Comparison of ENCODE assay signal across 1 cellular context in the genomic region with DNA sequence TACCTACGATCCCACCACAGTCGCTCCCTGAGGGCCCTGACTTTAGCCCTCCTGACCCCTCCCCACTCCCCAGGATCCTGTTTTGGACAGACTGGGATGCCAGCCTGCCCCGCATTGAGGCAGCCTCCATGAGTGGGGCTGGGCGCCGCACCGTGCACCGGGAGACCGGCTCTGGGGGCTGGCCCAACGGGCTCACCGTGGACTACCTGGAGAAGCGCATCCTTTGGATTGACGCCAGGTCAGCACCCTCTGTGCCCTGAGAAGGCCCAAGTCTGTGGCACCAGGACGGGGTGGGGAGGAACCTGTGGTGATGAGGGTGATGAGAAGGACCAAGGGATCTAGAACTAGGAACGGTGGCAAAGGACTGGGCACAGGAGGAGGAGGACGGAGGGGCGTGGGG.
TF ChIP-seq lines count a peak whose summit lies in the region.

No MANE protein-coding gene starts in this region.

TF ChIP-seq in HepG2, 621 proteins besides CTCF, POLR2A, EP300 and RAD21:
- TF ChIP-seq ZNF329 (CRISPR knock-in tag; IDR thresholded peaks at IDR 0.05; ENCODE audit: low read depth) = no peak
- TF ChIP-seq AGO2 (optimal IDR thresholded peaks at IDR 0.05; ENCODE audit: low read depth, low read length) = peak; percentile 80
- TF ChIP-seq ZNF101 (CRISPR knock-in tag; IDR thresholded peaks at IDR 0.05; ENCODE audit: borderline replicate concordance, low read depth) = no peak
- TF ChIP-seq MAZ (IDR thresholded peaks at IDR 0.05; ENCODE audit: borderline replicate concordance, low read depth, low read length) = no peak
- TF ChIP-seq MAZ (CRISPR knock-in tag; IDR thresholded peaks at IDR 0.05; ENCODE audit: low read depth) = no peak
- TF ChIP-seq, protein P1, sequence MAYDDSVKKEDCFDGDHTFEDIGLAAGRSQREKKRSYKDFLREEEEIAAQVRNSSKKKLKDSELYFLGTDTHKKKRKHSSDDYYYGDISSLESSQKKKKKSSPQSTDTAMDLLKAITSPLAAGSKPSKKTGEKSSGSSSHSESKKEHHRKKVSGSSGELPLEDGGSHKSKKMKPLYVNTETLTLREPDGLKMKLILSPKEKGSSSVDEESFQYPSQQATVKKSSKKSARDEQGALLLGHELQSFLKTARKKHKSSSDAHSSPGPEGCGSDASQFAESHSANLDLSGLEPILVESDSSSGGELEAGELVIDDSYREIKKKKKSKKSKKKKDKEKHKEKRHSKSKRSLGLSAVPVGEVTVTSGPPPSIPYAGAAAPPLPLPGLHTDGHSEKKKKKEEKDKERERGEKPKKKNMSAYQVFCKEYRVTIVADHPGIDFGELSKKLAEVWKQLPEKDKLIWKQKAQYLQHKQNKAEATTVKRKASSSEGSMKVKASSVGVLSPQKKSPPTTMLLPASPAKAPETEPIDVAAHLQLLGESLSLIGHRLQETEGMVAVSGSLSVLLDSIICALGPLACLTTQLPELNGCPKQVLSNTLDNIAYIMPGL (CRISPR knock-in tag; IDR thresholded peaks at IDR 0.05; ENCODE audit: borderline replicate concordance in 1 of 2, low read depth in 1 of 2) = no peak
- TF ChIP-seq STAT6 (CRISPR knock-in tag; IDR thresholded peaks at IDR 0.05; ENCODE audit: borderline replicate concordance) = no peak
- no peak for TF ChIP-seq HDAC6 (IDR thresholded peaks at IDR 0.05; ENCODE audit: low read depth, low read length)
- TF ChIP-seq ZNF644 (CRISPR knock-in tag; IDR thresholded peaks at IDR 0.05; ENCODE audit: low read depth) = no peak
- TF ChIP-seq RBFOX2 (IDR thresholded peaks at IDR 0.05; ENCODE audit: low read depth, low read length) = 0 out of 2 replicates have a peak, but pooled peaks have one; percentile 33
- no peak for TF ChIP-seq ZNF264 (CRISPR knock-in tag; IDR thresholded peaks at IDR 0.05)
- no peak for TF ChIP-seq ZNF281 (CRISPR knock-in tag; IDR thresholded peaks at IDR 0.05; ENCODE audit: borderline replicate concordance)
